Comparison of ENCODE assay signal across 10 cellular contexts in the genomic region with DNA sequence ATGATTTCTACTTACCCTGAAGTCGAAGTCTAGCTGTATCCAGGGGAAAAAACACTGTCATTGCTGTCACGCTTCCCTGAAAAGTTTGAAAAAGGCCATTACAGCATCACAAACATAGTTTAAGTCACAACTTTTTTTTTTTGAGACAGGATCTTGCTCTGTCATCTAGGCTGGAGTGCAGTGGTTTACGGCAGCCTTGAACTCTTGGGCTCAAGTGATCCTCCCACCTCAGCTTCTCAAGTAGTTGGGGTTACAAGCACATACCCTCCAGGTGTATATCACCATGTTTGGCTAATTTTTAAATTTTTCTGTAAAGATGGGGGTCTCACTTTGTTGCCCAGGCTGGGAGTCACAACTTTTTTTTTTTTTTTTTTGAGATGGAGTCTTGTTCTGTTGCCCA.
"Had no signal": no experiment of that assay in that cellular context is flagged by ENCODE, and none has a peak within 500 bp of the region (broad histone marks: within the 10 kb centered on the region; RNA-seq: fewer than 3 reads in every experiment).

No MANE protein-coding gene starts in this region.

- DNase-seq: GOT3, H7, HFFc6, KG1 had no signal

- H3K4me3 Mint-ChIP-seq: HFFc6, IgD-negative memory B cell had no signal

- H3K9me3 Mint-ChIP-seq: HFFc6, IgD-negative memory B cell had no signal

- H3K4me3 ChIP-seq: HAP-1, K562 had no signal

- H3K27ac Mint-ChIP-seq: HFFc6, IgD-negative memory B cell had no signal

- H3K4me1 ChIP-seq: HAP-1 had no signal

- H3K27me3 Mint-ChIP-seq: IgD-negative memory B cell had no signal

- H3K9me3 ChIP-seq: HAP-1 had no signal

- H3K27ac ChIP-seq: HL-60 had no signal

- H3K36me3 ChIP-seq: HAP-1 had no signal

- ATAC-seq: HCT116, HepG2, K562 had no signal
